Comparison of ENCODE assay signal across 10 cellular contexts in the genomic region with DNA sequence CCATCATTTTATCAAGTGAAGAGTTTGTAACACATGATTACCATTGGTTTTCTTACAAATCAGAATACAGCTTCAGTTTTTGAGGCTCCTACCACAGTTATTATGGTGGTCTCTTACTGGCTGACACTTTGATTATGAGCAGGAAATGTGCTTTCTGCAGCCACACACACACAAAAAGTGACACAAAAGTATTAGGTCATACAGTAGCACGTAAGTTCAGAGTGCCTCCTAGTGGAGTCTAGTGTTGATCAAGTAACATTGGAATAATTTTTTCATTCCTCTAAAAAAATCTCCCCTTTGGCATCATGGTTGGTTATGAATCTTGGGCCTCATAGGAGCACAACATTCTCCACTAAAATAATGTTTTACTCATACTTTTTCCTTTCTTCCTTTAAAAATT. TPM values are rescaled to one million over a fixed set of nuclear protein-coding genes. Genes with fewer than 3 reads are reported as not detected.
DNase-seq lines count a peak whose midpoint lies in the region; ATAC-seq and TF ChIP-seq lines count a peak whose summit lies in the region.
"Had no signal": no experiment of that assay in that cellular context is flagged by ENCODE, and none has a peak within 500 bp of the region (broad histone marks: within the 10 kb centered on the region; RNA-seq: fewer than 3 reads in every experiment).

No MANE protein-coding gene starts in this region.

- CTCF ChIA-PET in WTC11 (lab: Charles Lee), result no interaction called here

- H3K27ac ChIP-seq in DOHH2 (ENCODE audit: low read depth, low read length) (no peak overlapping the region), Karpas-422 (ENCODE audit: low read length) (no peak overlapping the region), liver (ENCODE audit: low read depth in 1 of 2, low read length in 2 of 2) (no peak overlapping the region)
- H3K27ac ChIP-seq: tibial artery had no signal

- ATAC-seq in WTC11, result 0 out of 2 replicates have a peak, but pooled peaks have one; percentile 32
- no peak for ATAC-seq in GM19452 (IDR thresholded peaks at IDR 0.05; ENCODE audit: unreplicated experiment)
- no peak for ATAC-seq in HG02678 (IDR thresholded peaks at IDR 0.05; ENCODE audit: unreplicated experiment)

- H3K36me3 Mint-ChIP-seq in WTC11, result no peaks in the 10 kb centered on the region
- no peaks in the 10 kb centered on the region for H3K36me3 Mint-ChIP-seq in T-helper 2 cell treated with Interferon-gamma antibody and Interleukin-4, amounts not matched to agents 5 μg/mL and 100 μg/mL, for 36 hours (ENCODE audit: low read depth)

- peak; percentile 48 for DNase-seq in Karpas-422
- DNase-seq in WTC11 (ENCODE audit: low spot score), result no peak
- no peak for DNase-seq in T-helper 2 cell treated with Interferon-gamma antibody and Interleukin-4, amounts not matched to agents 5 μg/mL and 100 μg/mL, for 36 hours (ENCODE audit: low spot score)
- DNase-seq in NCI-H2171 (lab: John Stamatoyannopoulos, UW), result no peak
- DNase-seq: tibial artery had no signal

- H3K9ac ChIP-seq in Karpas-422 (ENCODE audit: low read length) (no peak overlapping the region), liver (ENCODE audit: low read depth in 1 of 2, low read length in 2 of 2) (no peak overlapping the region)

- H3K9me3 ChIP-seq in DOHH2 (ENCODE audit: control insufficient read depth, insufficient read depth, low read length), result no peaks in the 10 kb centered on the region
- no peaks in the 10 kb centered on the region for H3K9me3 ChIP-seq in Karpas-422 (ENCODE audit: low read length)
- no peaks in the 10 kb centered on the region for H3K9me3 ChIP-seq in liver (ENCODE audit: control insufficient read depth in 4 of 4, low read length in 3 of 4)
- H3K9me3 ChIP-seq: tibial artery had no signal

- H3K27me3 Mint-ChIP-seq in WTC11 (ENCODE audit: low read depth), result no peaks in the 10 kb centered on the region
- H3K27me3 Mint-ChIP-seq in T-helper 2 cell treated with Interferon-gamma antibody and Interleukin-4, amounts not matched to agents 5 μg/mL and 100 μg/mL, for 36 hours (ENCODE audit: low read depth), result peaks cover 4% of the 10 kb centered on the region

- no peaks in the 10 kb centered on the region for H3K9me3 Mint-ChIP-seq in WTC11
- H3K9me3 Mint-ChIP-seq in T-helper 2 cell treated with Interferon-gamma antibody and Interleukin-4, amounts not matched to agents 5 μg/mL and 100 μg/mL, for 36 hours, result no peaks in the 10 kb centered on the region
- H3K9me3 Mint-ChIP-seq: activated T-helper 1 cell treated with anti-CD3 and anti-CD28 coated beads, Interleukin-12 subunit alpha, Interleukin-12 subunit beta, Interleukin-2, Interleukin-4 antibody, amounts not matched to agents 30 ng/mL and 10 ng/mL and 1 ng/mL, durations not matched to agents 14 hours and 24 hours and 36 hours had no signal

- H3K27me3 ChIP-seq in DOHH2 (ENCODE audit: control insufficient read depth, low read length) (0 out of 2 replicates have a peak, but pooled peaks cover 3% of the 10 kb centered on the region), Karpas-422 (ENCODE audit: low read length) (no peaks in the 10 kb centered on the region), liver (ENCODE audit: control insufficient read depth in 4 of 4, insufficient read depth in 4 of 4, low read length in 3 of 4) (no peaks in the 10 kb centered on the region)
- H3K27me3 ChIP-seq: tibial artery had no signal

- H2AFZ ChIP-seq in Karpas-422 (ENCODE audit: low read length), result no peak overlapping the region

- H3K4me2 ChIP-seq in DOHH2 (ENCODE audit: low read length) (no peak overlapping the region), Karpas-422 (ENCODE audit: low read depth, low read length, poor library complexity, severe bottlenecking) (no peak overlapping the region)

- no peak overlapping the region for H3K4me3 ChIP-seq in DOHH2 (ENCODE audit: low read length)
- H3K4me3 ChIP-seq in Karpas-422 (ENCODE audit: low read length), result no peak overlapping the region
- no peak overlapping the region for H3K4me3 ChIP-seq in liver (ENCODE audit: low read depth in 1 of 3, low read length in 3 of 3)
- H3K4me3 ChIP-seq: tibial artery had no signal

- TF ChIP-seq RAD21 in liver (IDR thresholded peaks at IDR 0.05), result peak; percentile 56 to 60

- H3K4me3 Mint-ChIP-seq in WTC11, result no peak overlapping the region
- no peak overlapping the region for H3K4me3 Mint-ChIP-seq in T-helper 2 cell treated with Interferon-gamma antibody and Interleukin-4, amounts not matched to agents 5 μg/mL and 100 μg/mL, for 36 hours
- H3K4me3 Mint-ChIP-seq: activated T-helper 1 cell treated with anti-CD3 and anti-CD28 coated beads, Interleukin-12 subunit alpha, Interleukin-12 subunit beta, Interleukin-2, Interleukin-4 antibody, amounts not matched to agents 30 ng/mL and 10 ng/mL and 1 ng/mL, durations not matched to agents 14 hours and 24 hours and 36 hours had no signal

- peak; percentile 39 for TF ChIP-seq CTCF in DOHH2 (IDR thresholded peaks at IDR 0.05; ENCODE audit: low read depth, low read length, poor library complexity, severe bottlenecking)
- no peak for TF ChIP-seq CTCF in WTC11 (IDR thresholded peaks at IDR 0.05)
- peak; percentile 19 for TF ChIP-seq CTCF in liver (IDR thresholded peaks at IDR 0.05; ENCODE audit: low read depth, low read length, missing input control)

- no peaks in the 10 kb centered on the region for H3K36me3 ChIP-seq in DOHH2 (ENCODE audit: control insufficient read depth, low read length)
- no peaks in the 10 kb centered on the region for H3K36me3 ChIP-seq in Karpas-422 (ENCODE audit: insufficient read depth, low read length)
- no peaks in the 10 kb centered on the region for H3K36me3 ChIP-seq in liver (ENCODE audit: control insufficient read depth in 4 of 4, insufficient read depth in 3 of 4, low read depth in 1 of 4, low read length in 3 of 4)
- H3K36me3 ChIP-seq: tibial artery had no signal

- H3K79me2 ChIP-seq in DOHH2 (ENCODE audit: control insufficient read depth, low read length), result no peaks in the 10 kb centered on the region
- H3K79me2 ChIP-seq in Karpas-422 (ENCODE audit: low read length), result no peaks in the 10 kb centered on the region

- no peaks in the 10 kb centered on the region for H3K4me1 ChIP-seq in DOHH2 (ENCODE audit: control insufficient read depth, low read length)
- H3K4me1 ChIP-seq in Karpas-422 (ENCODE audit: low read length), result no peaks in the 10 kb centered on the region
- peaks cover 3 to 36% (median 20%) of the 10 kb centered on the region in 4 donors for H3K4me1 ChIP-seq in liver (ENCODE audit: control insufficient read depth in 4 of 4, insufficient read depth in 4 of 4, low read length in 3 of 4)

- no peaks in the 10 kb centered on the region for H4K20me1 ChIP-seq in DOHH2 (ENCODE audit: control insufficient read depth, insufficient read depth, low read depth, low read length)
- H4K20me1 ChIP-seq in Karpas-422 (ENCODE audit: insufficient read depth, low read depth, low read length), result peaks cover 19% of the 10 kb centered on the region

- H3K9me2 ChIP-seq in DOHH2 (replicated peaks; ENCODE audit: control insufficient read depth, low read length) (no peaks in the 10 kb centered on the region), Karpas-422 (replicated peaks; ENCODE audit: insufficient read depth, low read length) (no peaks in the 10 kb centered on the region)

- no peaks in the 10 kb centered on the region for H3F3A ChIP-seq in DOHH2 (ENCODE audit: control insufficient read depth, insufficient read depth)

- peaks cover 48% of the 10 kb centered on the region for H3K4me1 Mint-ChIP-seq in WTC11
- H3K4me1 Mint-ChIP-seq in T-helper 2 cell treated with Interferon-gamma antibody and Interleukin-4, amounts not matched to agents 5 μg/mL and 100 μg/mL, for 36 hours (ENCODE audit: low read depth), result peaks cover 5% of the 10 kb centered on the region

- no peak overlapping the region for H3K27ac Mint-ChIP-seq in WTC11
- H3K27ac Mint-ChIP-seq in T-helper 2 cell treated with Interferon-gamma antibody and Interleukin-4, amounts not matched to agents 5 μg/mL and 100 μg/mL, for 36 hours, result no peak overlapping the region
- H3K27ac Mint-ChIP-seq: activated T-helper 1 cell treated with anti-CD3 and anti-CD28 coated beads, Interleukin-12 subunit alpha, Interleukin-12 subunit beta, Interleukin-2, Interleukin-4 antibody, amounts not matched to agents 30 ng/mL and 10 ng/mL and 1 ng/mL, durations not matched to agents 14 hours and 24 hours and 36 hours had no signal

- WGBS in liver, result 66% methylated on average over 1 of the region's 1 CpG

- POLR2A ChIA-PET in WTC11 (lab: Charles Lee), result no interaction called here

TF ChIP-seq in WTC11, 78 proteins besides CTCF, POLR2A, EP300 and RAD21 (continues in another document):
- no peak for TF ChIP-seq SP1 (CRISPR knock-in tag; conservative IDR thresholded peaks at IDR 0.05)
- TF ChIP-seq, protein P1, sequence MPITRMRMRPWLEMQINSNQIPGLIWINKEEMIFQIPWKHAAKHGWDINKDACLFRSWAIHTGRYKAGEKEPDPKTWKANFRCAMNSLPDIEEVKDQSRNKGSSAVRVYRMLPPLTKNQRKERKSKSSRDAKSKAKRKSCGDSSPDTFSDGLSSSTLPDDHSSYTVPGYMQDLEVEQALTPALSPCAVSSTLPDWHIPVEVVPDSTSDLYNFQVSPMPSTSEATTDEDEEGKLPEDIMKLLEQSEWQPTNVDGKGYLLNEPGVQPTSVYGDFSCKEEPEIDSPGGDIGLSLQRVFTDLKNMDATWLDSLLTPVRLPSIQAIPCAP (CRISPR knock-in tag; IDR thresholded peaks at IDR 0.05), result no peak

TF ChIP-seq in liver, 16 proteins besides CTCF, POLR2A, EP300 and RAD21 (continues in another document):
- TF ChIP-seq HNF4G (IDR thresholded peaks at IDR 0.05), result no peak
- TF ChIP-seq HNF4A (conservative IDR thresholded peaks at IDR 0.05), result no peak
- no peak for TF ChIP-seq FOXA1 (IDR thresholded peaks at IDR 0.05)
- TF ChIP-seq MAX (IDR thresholded peaks at IDR 0.05), result no peak
- TF ChIP-seq GABPA (IDR thresholded peaks at IDR 0.05 in 1 of 2, conservative IDR thresholded peaks at IDR 0.05 in 1 of 2), result no peak
- TF ChIP-seq FOXA2 (IDR thresholded peaks at IDR 0.05), result no peak
- no peak for TF ChIP-seq YY1 (IDR thresholded peaks at IDR 0.05)
- TF ChIP-seq TAF1 (conservative IDR thresholded peaks at IDR 0.05), result no peak

RNA-seq across cellular contexts. Expression of gene PAM, which starts 37.6 kb away (rescaled TPM):
- 19.2 and 31.9 TPM in 2 replicates for total RNA-seq in Karpas-422 (2014; rRNA removed; shearing (Covaris generic); ENCODE audit: low replicate concordance)
- total RNA-seq in WTC11 (2021), result 52.3 to 71.8 TPM (median 71.0 TPM) in 3 replicates
- total RNA-seq in liver, result 10 to 100 TPM; 15.2 to 27.5 TPM
- 10 to 100 TPM in 1 of 2 donors, 1 to 10 TPM in 1; 8.2 to 12.2 TPM for polyA plus RNA-seq in liver
